ENCODE assay signal across 1 cellular context in the genomic region with DNA sequence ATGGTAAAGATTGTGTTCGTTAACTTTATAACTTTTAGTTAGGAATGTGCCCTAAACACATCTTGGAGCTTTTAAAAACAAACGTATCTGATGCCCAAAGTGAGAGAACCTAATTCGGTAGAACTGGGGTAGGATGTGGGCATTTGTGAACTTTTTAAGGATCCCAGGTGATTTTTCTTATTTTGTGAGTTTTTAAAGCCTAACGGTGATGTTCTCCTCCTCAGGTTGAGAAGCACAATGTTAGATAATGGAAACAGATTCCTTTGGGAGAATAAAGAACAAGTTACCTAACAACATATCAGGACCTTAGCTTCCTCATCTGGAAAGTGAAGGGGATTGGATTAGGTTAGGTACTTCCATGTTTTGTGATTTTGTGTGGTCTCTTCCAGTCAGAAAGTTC.
TF ChIP-seq lines count a peak whose summit lies in the region.

No MANE protein-coding gene starts in this region.

TF ChIP-seq in GM23338, 12 proteins besides CTCF, POLR2A, EP300 and RAD21 (continued from another document):
- TF ChIP-seq, protein P1, sequence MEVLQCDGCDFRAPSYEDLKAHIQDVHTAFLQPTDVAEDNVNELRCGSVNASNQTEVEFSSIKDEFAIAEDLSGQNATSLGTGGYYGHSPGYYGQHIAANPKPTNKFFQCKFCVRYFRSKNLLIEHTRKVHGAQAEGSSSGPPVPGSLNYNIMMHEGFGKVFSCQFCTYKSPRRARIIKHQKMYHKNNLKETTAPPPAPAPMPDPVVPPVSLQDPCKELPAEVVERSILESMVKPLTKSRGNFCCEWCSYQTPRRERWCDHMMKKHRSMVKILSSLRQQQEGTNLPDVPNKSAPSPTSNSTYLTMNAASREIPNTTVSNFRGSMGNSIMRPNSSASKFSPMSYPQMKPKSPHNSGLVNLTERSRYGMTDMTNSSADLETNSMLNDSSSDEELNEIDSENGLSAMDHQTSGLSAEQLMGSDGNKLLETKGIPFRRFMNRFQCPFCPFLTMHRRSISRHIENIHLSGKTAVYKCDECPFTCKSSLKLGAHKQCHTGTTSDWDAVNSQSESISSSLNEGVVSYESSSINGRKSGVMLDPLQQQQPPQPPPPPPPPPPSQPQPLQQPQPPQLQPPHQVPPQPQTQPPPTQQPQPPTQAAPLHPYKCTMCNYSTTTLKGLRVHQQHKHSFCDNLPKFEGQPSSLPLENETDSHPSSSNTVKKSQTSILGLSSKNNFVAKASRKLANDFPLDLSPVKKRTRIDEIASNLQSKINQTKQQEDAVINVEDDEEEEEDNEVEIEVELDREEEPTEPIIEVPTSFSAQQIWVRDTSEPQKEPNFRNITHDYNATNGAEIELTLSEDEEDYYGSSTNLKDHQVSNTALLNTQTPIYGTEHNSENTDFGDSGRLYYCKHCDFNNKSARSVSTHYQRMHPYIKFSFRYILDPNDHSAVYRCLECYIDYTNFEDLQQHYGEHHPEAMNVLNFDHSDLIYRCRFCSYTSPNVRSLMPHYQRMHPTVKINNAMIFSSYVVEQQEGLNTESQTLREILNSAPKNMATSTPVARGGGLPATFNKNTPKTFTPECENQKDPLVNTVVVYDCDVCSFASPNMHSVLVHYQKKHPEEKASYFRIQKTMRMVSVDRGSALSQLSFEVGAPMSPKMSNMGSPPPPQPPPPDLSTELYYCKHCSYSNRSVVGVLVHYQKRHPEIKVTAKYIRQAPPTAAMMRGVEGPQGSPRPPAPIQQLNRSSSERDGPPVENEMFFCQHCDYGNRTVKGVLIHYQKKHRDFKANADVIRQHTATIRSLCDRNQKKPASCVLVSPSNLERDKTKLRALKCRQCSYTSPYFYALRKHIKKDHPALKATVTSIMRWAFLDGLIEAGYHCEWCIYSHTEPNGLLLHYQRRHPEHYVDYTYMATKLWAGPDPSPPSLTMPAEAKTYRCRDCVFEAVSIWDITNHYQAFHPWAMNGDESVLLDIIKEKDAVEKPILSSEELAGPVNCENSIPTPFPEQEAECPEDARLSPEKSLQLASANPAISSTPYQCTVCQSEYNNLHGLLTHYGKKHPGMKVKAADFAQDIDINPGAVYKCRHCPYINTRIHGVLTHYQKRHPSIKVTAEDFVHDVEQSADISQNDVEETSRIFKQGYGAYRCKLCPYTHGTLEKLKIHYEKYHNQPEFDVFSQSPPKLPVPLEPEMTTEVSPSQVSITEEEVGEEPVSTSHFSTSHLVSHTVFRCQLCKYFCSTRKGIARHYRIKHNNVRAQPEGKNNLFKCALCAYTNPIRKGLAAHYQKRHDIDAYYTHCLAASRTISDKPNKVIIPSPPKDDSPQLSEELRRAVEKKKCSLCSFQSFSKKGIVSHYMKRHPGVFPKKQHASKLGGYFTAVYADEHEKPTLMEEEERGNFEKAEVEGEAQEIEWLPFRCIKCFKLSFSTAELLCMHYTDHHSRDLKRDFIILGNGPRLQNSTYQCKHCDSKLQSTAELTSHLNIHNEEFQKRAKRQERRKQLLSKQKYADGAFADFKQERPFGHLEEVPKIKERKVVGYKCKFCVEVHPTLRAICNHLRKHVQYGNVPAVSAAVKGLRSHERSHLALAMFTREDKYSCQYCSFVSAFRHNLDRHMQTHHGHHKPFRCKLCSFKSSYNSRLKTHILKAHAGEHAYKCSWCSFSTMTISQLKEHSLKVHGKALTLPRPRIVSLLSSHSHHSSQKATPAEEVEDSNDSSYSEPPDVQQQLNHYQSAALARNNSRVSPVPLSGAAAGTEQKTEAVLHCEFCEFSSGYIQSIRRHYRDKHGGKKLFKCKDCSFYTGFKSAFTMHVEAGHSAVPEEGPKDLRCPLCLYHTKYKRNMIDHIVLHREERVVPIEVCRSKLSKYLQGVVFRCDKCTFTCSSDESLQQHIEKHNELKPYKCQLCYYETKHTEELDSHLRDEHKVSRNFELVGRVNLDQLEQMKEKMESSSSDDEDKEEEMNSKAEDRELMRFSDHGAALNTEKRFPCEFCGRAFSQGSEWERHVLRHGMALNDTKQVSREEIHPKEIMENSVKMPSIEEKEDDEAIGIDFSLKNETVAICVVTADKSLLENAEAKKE (CRISPR knock-in tag; IDR thresholded peaks at IDR 0.05), result no peak
- no peak for TF ChIP-seq EZH2 (IDR thresholded peaks at IDR 0.05; ENCODE audit: low read depth, unreplicated experiment)
- TF ChIP-seq JUNB (IDR thresholded peaks at IDR 0.05; ENCODE audit: unreplicated experiment), result no peak
- no peak for TF ChIP-seq CREB1 (CRISPR knock-in tag; IDR thresholded peaks at IDR 0.05; ENCODE audit: low read depth)
TF ChIP-seq in GM23338: peak in this region for 0.
